Comparison of ENCODE assay signal across 18 cellular contexts in genomic region chr10:71722849-71723248, GRCh38. TPM values are rescaled to one million over a fixed set of nuclear protein-coding genes. Genes with fewer than 3 reads are reported as not detected.
A peak's percentile ranks its signal among the peaks of the same experiment; 100 is the strongest.
DNase-seq lines count a peak whose midpoint lies in the region; ATAC-seq and TF ChIP-seq lines count a peak whose summit lies in the region.
"Had no signal": no experiment of that assay in that cellular context is flagged by ENCODE, and none has a peak within 500 bp of the region (broad histone marks: within the 10 kb centered on the region; RNA-seq: fewer than 3 reads in every experiment).

No MANE protein-coding gene starts in this region.

- BruUV-seq in Calu3 (replicated peaks; lab: Mats Ljungman, UMichigan): no TSS peak

- H4K20me1 ChIP-seq in neural progenitor cell (ENCODE audit: low read depth): no peaks in the 10 kb centered on the region

- H3K4me1 ChIP-seq in neural progenitor cell (peaks cover 21% of the 10 kb centered on the region), right lobe of liver (peaks cover 0 to 6% (median 0%) of the 10 kb centered on the region in 4 donors)

- no peak overlapping the region for H3K4me3 Mint-ChIP-seq in activated T-cell treated with anti-CD3 and anti-CD28 coated beads, Interleukin-2, amount 50 U/mL, for 24 hours
- no peak overlapping the region for H3K4me3 Mint-ChIP-seq in IgD-negative memory B cell
- no peak overlapping the region for H3K4me3 Mint-ChIP-seq in central memory CD8-positive, alpha-beta T cell
- H3K4me3 Mint-ChIP-seq in neural progenitor cell: no peak overlapping the region
- no peak overlapping the region for H3K4me3 Mint-ChIP-seq in Calu3 (ENCODE audit: low read depth, unreplicated experiment)
- H3K4me3 Mint-ChIP-seq: HFFc6 had no signal

- no peaks in the 10 kb centered on the region for H3K36me3 Mint-ChIP-seq in activated T-cell treated with anti-CD3 and anti-CD28 coated beads, Interleukin-2, amount 50 U/mL, for 24 hours (ENCODE audit: low read depth)
- H3K36me3 Mint-ChIP-seq in IgD-negative memory B cell: no peaks in the 10 kb centered on the region
- H3K36me3 Mint-ChIP-seq in central memory CD8-positive, alpha-beta T cell (ENCODE audit: insufficient read depth): peaks cover 10% of the 10 kb centered on the region
- H3K36me3 Mint-ChIP-seq in neural progenitor cell: no peaks in the 10 kb centered on the region
- H3K36me3 Mint-ChIP-seq in Calu3 (ENCODE audit: insufficient read depth, unreplicated experiment): no peaks in the 10 kb centered on the region

- H3K4me3 ChIP-seq in neural progenitor cell: no peak overlapping the region
- H3K4me3 ChIP-seq in right lobe of liver: no peak overlapping the region

- ATAC-seq in central memory CD8-positive, alpha-beta T cell (replicated peaks; ENCODE audit: extremely low read depth, poor library complexity, severe bottlenecking): no peak
- ATAC-seq in right lobe of liver: no peak

- H3K9me3 ChIP-seq in neural progenitor cell (ENCODE audit: low read depth): no peaks in the 10 kb centered on the region
- no peaks in the 10 kb centered on the region for H3K9me3 ChIP-seq in right lobe of liver

- no peak for TF ChIP-seq CTCF in neural progenitor cell (IDR thresholded peaks at IDR 0.05)
- no peak for TF ChIP-seq CTCF in Calu3 (IDR thresholded peaks at IDR 0.05; ENCODE audit: unreplicated experiment)
- no peak for TF ChIP-seq CTCF in right lobe of liver (IDR thresholded peaks at IDR 0.05)

- no peaks in the 10 kb centered on the region for H3K27me3 Mint-ChIP-seq in activated T-cell treated with anti-CD3 and anti-CD28 coated beads, Interleukin-2, amount 50 U/mL, for 24 hours
- H3K27me3 Mint-ChIP-seq in IgD-negative memory B cell: no peaks in the 10 kb centered on the region
- H3K27me3 Mint-ChIP-seq in central memory CD8-positive, alpha-beta T cell: no peaks in the 10 kb centered on the region
- peaks cover 7% of the 10 kb centered on the region for H3K27me3 Mint-ChIP-seq in neural progenitor cell (ENCODE audit: insufficient read depth, low read depth)
- peaks cover 32% of the 10 kb centered on the region for H3K27me3 Mint-ChIP-seq in Calu3 (ENCODE audit: unreplicated experiment)

- intact Hi-C loops in Calu3 (cut with micrococcal nuclease; ENCODE audit: unreplicated experiment) (no loop called here), right lobe of liver (cut with DNase I) (no loop called here)

- H3K27me3 ChIP-seq in neural progenitor cell: no peaks in the 10 kb centered on the region
- H3K27me3 ChIP-seq in right lobe of liver: no peaks in the 10 kb centered on the region

- no peak overlapping the region for H3K9ac ChIP-seq in neural progenitor cell

- H3K4me2 ChIP-seq in neural progenitor cell: no peak overlapping the region

- TF ChIP-seq POLR2A in right lobe of liver (IDR thresholded peaks at IDR 0.05): no peak

- no peaks in the 10 kb centered on the region for H3K36me3 ChIP-seq in neural progenitor cell
- H3K36me3 ChIP-seq in right lobe of liver: no peaks in the 10 kb centered on the region

- no peaks in the 10 kb centered on the region for H3K79me2 ChIP-seq in neural progenitor cell (ENCODE audit: low read depth)

- CTCF ChIA-PET in Calu3 (lab: Charles Lee): no interaction called here

- no peak overlapping the region for H3K27ac ChIP-seq in neural progenitor cell
- H3K27ac ChIP-seq in right lobe of liver: no peak overlapping the region

- H3K9me3 Mint-ChIP-seq in activated T-cell treated with anti-CD3 and anti-CD28 coated beads, Interleukin-2, amount 50 U/mL, for 24 hours: no peaks in the 10 kb centered on the region
- no peaks in the 10 kb centered on the region for H3K9me3 Mint-ChIP-seq in IgD-negative memory B cell
- H3K9me3 Mint-ChIP-seq in central memory CD8-positive, alpha-beta T cell: no peaks in the 10 kb centered on the region
- H3K9me3 Mint-ChIP-seq in neural progenitor cell: no peaks in the 10 kb centered on the region
- no peaks in the 10 kb centered on the region for H3K9me3 Mint-ChIP-seq in Calu3 (ENCODE audit: low read depth, unreplicated experiment)
- H3K9me3 Mint-ChIP-seq: HFFc6 had no signal

- peaks cover 3% of the 10 kb centered on the region for H3F3A ChIP-seq in neural progenitor cell (ENCODE audit: low read depth)

- WGBS in right lobe of liver (ENCODE audit: insufficient coverage, low coverage, low lambda C conversion rate, missing lambda C conversion rate): 83% methylated on average over 1 of the region's 1 CpG

- no peak overlapping the region for H2AFZ ChIP-seq in neural progenitor cell (replicated peaks)

- peak overlapping the region; percentile 98 for H3K27ac Mint-ChIP-seq in activated T-cell treated with anti-CD3 and anti-CD28 coated beads, Interleukin-2, amount 50 U/mL, for 24 hours
- H3K27ac Mint-ChIP-seq in IgD-negative memory B cell: peak overlapping the region in 2 of 3 donors; percentile 37 to 69
- peak overlapping the region; percentile 71 for H3K27ac Mint-ChIP-seq in central memory CD8-positive, alpha-beta T cell (ENCODE audit: low read depth)
- H3K27ac Mint-ChIP-seq in neural progenitor cell: peak overlapping the region; percentile 1
- H3K27ac Mint-ChIP-seq in Calu3 (ENCODE audit: unreplicated experiment): no peak overlapping the region
- H3K27ac Mint-ChIP-seq: HFFc6 had no signal

- no peak for DNase-seq in activated T-cell treated with anti-CD3 and anti-CD28 coated beads, Interleukin-2, amount 50 U/mL, for 24 hours
- no peak for DNase-seq in activated T-cell treated with anti-CD3 and anti-CD28 coated beads, Interleukin-2, amount 50 U/mL, for 48 hours
- DNase-seq in central memory CD8-positive, alpha-beta T cell (ENCODE audit: low spot score in 2 of 2): no peak
- no peak for DNase-seq in neural progenitor cell (ENCODE audit: low spot score)
- DNase-seq in Calu3: no peak
- no peak for DNase-seq in NCI-H748 treated with DMSO at 0.1 percent for 48 hours (lab: John Stamatoyannopoulos, UW)
- DNase-seq in right lobe of liver: no peak
- DNase-seq: DND-41, GF-D8, HFFc6, NCI-H2107, NCI-H226, NCI-H526, OCI-M1, RPMI8226 had no signal

- H3K4me1 Mint-ChIP-seq in activated T-cell treated with anti-CD3 and anti-CD28 coated beads, Interleukin-2, amount 50 U/mL, for 24 hours (ENCODE audit: low read depth): peaks cover 63% of the 10 kb centered on the region
- peaks cover 20 to 32% (median 29%) of the 10 kb centered on the region in 3 donors for H3K4me1 Mint-ChIP-seq in IgD-negative memory B cell
- peaks cover 50% of the 10 kb centered on the region for H3K4me1 Mint-ChIP-seq in central memory CD8-positive, alpha-beta T cell
- H3K4me1 Mint-ChIP-seq in neural progenitor cell: peaks cover 40% of the 10 kb centered on the region
- H3K4me1 Mint-ChIP-seq in Calu3 (ENCODE audit: low read depth, unreplicated experiment): peaks cover 10% of the 10 kb centered on the region

RNA-seq across cellular contexts. Expression of gene C10orf105, which starts 3.3 kb away (rescaled TPM):
- polyA plus RNA-seq in IgD-negative memory B cell: not detected
- total RNA-seq in neural progenitor cell (ENCODE audit: low replicate concordance) (0.39 and 1.5 TPM in 2 replicates), Calu3 (2022) (not detected in 2 replicates), right lobe of liver (under 1 TPM in 1 of 6 experiments, not detected in 5; 0.05 TPM)
- total RNA-seq: A673, H4, HFFc6 had no signal

RNA-seq across cellular contexts. Expression of gene VSIR, which starts 50.5 kb away (rescaled TPM):
- 73.6 TPM for polyA plus RNA-seq in IgD-negative memory B cell
- total RNA-seq in neural progenitor cell (ENCODE audit: low replicate concordance): 0.46 TPM in 1 of 2 replicates, not detected in the other
- total RNA-seq in Calu3 (2022): 30.1 and 46.1 TPM in 2 replicates
- 10 to 100 TPM in 3 of 6 experiments, 1 to 10 TPM in 3; 6.1 to 17.1 (median 10.1) TPM for total RNA-seq in right lobe of liver
- total RNA-seq: A673 had no signal
